8 cellular contexts compared by ENCODE assay signal in genomic region chr4:184733654-184734524, GRCh38.
A peak's percentile ranks its signal among the peaks of the same experiment; 100 is the strongest.
DNase-seq lines count a peak whose midpoint lies in the region; ATAC-seq and TF ChIP-seq lines count a peak whose summit lies in the region.

Gene CENPU, minus strand, starts transcription at chr4:184734096. Its CDS starts 34 bp downstream, at chr4:184734062.

- peak; percentile 94 for ATAC-seq in GM19035 (IDR thresholded peaks at IDR 0.05; ENCODE audit: unreplicated experiment)
- peak; percentile 93 for ATAC-seq in HG03354 (IDR thresholded peaks at IDR 0.05; ENCODE audit: poor library complexity, severe bottlenecking, unreplicated experiment)
- peak; percentile 93 for ATAC-seq in activated CD4-positive, CD25-positive, alpha-beta regulatory T cell treated with anti-CD3 and anti-CD28 coated beads, Interleukin-2, amount 50 U/mL, for 24 hours

- DNase-seq in AG09319 (ENCODE audit: extremely low read depth, low read depth) (peak; percentile 96), NCI-H446 treated with DMSO at 0.1 percent for 48 hours (lab: John Stamatoyannopoulos, UW) (peak; percentile 95), cerebellar nuclear complex (lab: John Stamatoyannopoulos, UW) (peak; percentile 72 to 92), islet precursor cell (peak; percentile 99)
- peak; percentile 89 to 94 (median 93) for DNase-seq in stimulated activated CD4-positive, alpha-beta T cell treated with anti-CD3 and anti-CD28 coated beads, Interleukin-12 subunit alpha, Interleukin-12 subunit beta, amount 100 ng/mL, for 48 hours (ENCODE audit: low read depth in 2 of 3, low spot score in 1 of 3)

- TF ChIP-seq CTCF in AG09319 (IDR thresholded peaks at IDR 0.05; ENCODE audit: low read depth, low read length), result no peak

Comparison
In these comparisons a context has a peak if more than half of its experiments do, and no peak if none do; other contexts are left out.
1. Peak in every context shown above with its lines: DNase-seq and ATAC-seq.